2 cellular contexts compared by ENCODE assay signal in the genomic region with DNA sequence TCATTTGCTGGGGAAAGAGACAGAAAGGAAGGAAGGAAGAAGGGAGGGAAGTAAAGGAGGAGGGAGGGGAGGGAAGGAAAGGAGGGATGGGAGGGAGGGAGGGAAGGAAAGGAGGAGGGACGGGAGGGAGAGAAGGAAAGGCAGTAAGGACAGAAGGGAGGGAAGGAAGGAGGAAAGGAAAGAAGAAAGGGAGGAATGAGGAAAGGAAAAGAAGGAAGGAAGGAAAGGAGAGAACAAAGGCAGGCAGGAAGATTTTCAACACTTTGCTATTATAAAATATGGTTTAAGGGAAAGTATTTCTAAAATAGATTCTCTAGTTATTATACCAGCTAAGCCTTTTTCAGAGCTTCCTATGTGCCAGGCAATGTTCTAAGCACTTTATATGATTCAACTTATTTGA.
TF ChIP-seq lines count a peak whose summit lies in the region.

No MANE protein-coding gene starts in this region.

TF ChIP-seq in HEK293, 187 proteins besides CTCF, POLR2A, EP300 and RAD21:
- TF ChIP-seq, protein P1, sequence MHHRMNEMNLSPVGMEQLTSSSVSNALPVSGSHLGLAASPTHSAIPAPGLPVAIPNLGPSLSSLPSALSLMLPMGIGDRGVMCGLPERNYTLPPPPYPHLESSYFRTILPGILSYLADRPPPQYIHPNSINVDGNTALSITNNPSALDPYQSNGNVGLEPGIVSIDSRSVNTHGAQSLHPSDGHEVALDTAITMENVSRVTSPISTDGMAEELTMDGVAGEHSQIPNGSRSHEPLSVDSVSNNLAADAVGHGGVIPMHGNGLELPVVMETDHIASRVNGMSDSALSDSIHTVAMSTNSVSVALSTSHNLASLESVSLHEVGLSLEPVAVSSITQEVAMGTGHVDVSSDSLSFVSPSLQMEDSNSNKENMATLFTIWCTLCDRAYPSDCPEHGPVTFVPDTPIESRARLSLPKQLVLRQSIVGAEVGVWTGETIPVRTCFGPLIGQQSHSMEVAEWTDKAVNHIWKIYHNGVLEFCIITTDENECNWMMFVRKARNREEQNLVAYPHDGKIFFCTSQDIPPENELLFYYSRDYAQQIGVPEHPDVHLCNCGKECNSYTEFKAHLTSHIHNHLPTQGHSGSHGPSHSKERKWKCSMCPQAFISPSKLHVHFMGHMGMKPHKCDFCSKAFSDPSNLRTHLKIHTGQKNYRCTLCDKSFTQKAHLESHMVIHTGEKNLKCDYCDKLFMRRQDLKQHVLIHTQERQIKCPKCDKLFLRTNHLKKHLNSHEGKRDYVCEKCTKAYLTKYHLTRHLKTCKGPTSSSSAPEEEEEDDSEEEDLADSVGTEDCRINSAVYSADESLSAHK (tag by site-specific recombination; IDR thresholded peaks at IDR 0.05): no peak
- TF ChIP-seq ZNF366 (tag by site-specific recombination; conservative IDR thresholded peaks at IDR 0.05): 0 out of 2 replicates have a peak, but pooled peaks have one; percentile 17

TF ChIP-seq in K562, 482 proteins besides CTCF, POLR2A, EP300 and RAD21 (continued from another document):
- TF ChIP-seq, protein P2, sequence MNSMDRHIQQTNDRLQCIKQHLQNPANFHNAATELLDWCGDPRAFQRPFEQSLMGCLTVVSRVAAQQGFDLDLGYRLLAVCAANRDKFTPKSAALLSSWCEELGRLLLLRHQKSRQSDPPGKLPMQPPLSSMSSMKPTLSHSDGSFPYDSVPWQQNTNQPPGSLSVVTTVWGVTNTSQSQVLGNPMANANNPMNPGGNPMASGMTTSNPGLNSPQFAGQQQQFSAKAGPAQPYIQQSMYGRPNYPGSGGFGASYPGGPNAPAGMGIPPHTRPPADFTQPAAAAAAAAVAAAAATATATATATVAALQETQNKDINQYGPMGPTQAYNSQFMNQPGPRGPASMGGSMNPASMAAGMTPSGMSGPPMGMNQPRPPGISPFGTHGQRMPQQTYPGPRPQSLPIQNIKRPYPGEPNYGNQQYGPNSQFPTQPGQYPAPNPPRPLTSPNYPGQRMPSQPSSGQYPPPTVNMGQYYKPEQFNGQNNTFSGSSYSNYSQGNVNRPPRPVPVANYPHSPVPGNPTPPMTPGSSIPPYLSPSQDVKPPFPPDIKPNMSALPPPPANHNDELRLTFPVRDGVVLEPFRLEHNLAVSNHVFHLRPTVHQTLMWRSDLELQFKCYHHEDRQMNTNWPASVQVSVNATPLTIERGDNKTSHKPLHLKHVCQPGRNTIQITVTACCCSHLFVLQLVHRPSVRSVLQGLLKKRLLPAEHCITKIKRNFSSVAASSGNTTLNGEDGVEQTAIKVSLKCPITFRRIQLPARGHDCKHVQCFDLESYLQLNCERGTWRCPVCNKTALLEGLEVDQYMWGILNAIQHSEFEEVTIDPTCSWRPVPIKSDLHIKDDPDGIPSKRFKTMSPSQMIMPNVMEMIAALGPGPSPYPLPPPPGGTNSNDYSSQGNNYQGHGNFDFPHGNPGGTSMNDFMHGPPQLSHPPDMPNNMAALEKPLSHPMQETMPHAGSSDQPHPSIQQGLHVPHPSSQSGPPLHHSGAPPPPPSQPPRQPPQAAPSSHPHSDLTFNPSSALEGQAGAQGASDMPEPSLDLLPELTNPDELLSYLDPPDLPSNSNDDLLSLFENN (IDR thresholded peaks at IDR 0.05; ENCODE audit: low read depth in 2 of 2, low read length in 2 of 2): no peak
- peak; percentile 86 for TF ChIP-seq PCBP2 (IDR thresholded peaks at IDR 0.05; ENCODE audit: low read depth, low read length, poor library complexity, severe bottlenecking)
TF ChIP-seq in K562: peak in this region for 2.
